ENCODE assay signal across 8 cellular contexts in genomic region chr1:91404151-91405012, GRCh38. TPM values are rescaled to one million over a fixed set of nuclear protein-coding genes. Genes with fewer than 3 reads are reported as not detected.
A peak's percentile ranks its signal among the peaks of the same experiment; 100 is the strongest.
DNase-seq lines count a peak whose midpoint lies in the region; ATAC-seq and TF ChIP-seq lines count a peak whose summit lies in the region.

TSS of gene HFM1 (minus strand) at chr1:91404837. CDS start at chr1:91401082, 3,755 bp downstream.

- peaks cover 12% of the 10 kb centered on the region; the same call in 1 of the 2 replicates for H3F3A ChIP-seq in DOHH2 (ENCODE audit: control insufficient read depth, insufficient read depth)

- ATAC-seq in GM21576 (IDR thresholded peaks at IDR 0.05; ENCODE audit: unreplicated experiment): peak; percentile 95
- peak; percentile 96 to 98 (median 98) for ATAC-seq in psoas muscle

- no peak for TF ChIP-seq POLR2A in vagina (IDR thresholded peaks at IDR 0.05)

- CTCF ChIA-PET in RWPE1 (lab: Yijun Ruan, JAX): interaction anchor here (0.7 to 1.5 kb wide), 2 partner anchors 121 to 1278 kb away, joined by 3 to 6 read pairs; no protein-coding TSS in a partner anchor

- peak; percentile 24 for TF ChIP-seq CTCF in DOHH2 (IDR thresholded peaks at IDR 0.05; ENCODE audit: low read depth, low read length, poor library complexity, severe bottlenecking)
- no peak for TF ChIP-seq CTCF in RWPE1 (conservative IDR thresholded peaks at IDR 0.05; ENCODE audit: low read depth)
- peak in 1 of 2 donors; percentile 46 for TF ChIP-seq CTCF in right atrium auricular region (IDR thresholded peaks at IDR 0.05)
- TF ChIP-seq CTCF in psoas muscle (IDR thresholded peaks at IDR 0.05): no peak
- TF ChIP-seq CTCF in vagina (IDR thresholded peaks at IDR 0.05): no peak

- H3K9me3 ChIP-seq in DOHH2 (ENCODE audit: control insufficient read depth, insufficient read depth, low read length): no peaks in the 10 kb centered on the region
- H3K9me3 ChIP-seq in right atrium auricular region: no peaks in the 10 kb centered on the region
- no peaks in the 10 kb centered on the region for H3K9me3 ChIP-seq in psoas muscle
- no peaks in the 10 kb centered on the region for H3K9me3 ChIP-seq in vagina

- H3K27ac ChIP-seq in DOHH2 (ENCODE audit: low read depth, low read length) (peak within 1 kb of the TSS; percentile 66), RWPE1 (no peak within 1 kb of the TSS), adipose tissue (ENCODE audit: low read depth, low read length) (peak within 1 kb of the TSS; percentile 57), right atrium auricular region (peak within 1 kb of the TSS; percentile 83 to 86), psoas muscle (peak within 1 kb of the TSS; percentile 95), vagina (peak within 1 kb of the TSS; percentile 72)

- H3K36me3 ChIP-seq in DOHH2 (ENCODE audit: control insufficient read depth, low read length) (no peaks in the 10 kb centered on the region), right atrium auricular region (no peaks in the 10 kb centered on the region), psoas muscle (ENCODE audit: insufficient read depth in 1 of 2, low read depth in 1 of 2) (no peaks in the 10 kb centered on the region), vagina (no peaks in the 10 kb centered on the region)

- peak within 1 kb of the TSS; percentile 87 for H3K4me2 ChIP-seq in DOHH2 (ENCODE audit: low read length)

- H3K9me2 ChIP-seq in DOHH2 (replicated peaks; ENCODE audit: control insufficient read depth, low read length): no peaks in the 10 kb centered on the region

- H3K4me3 ChIP-seq in DOHH2 (ENCODE audit: low read length) (peak within 1 kb of the TSS; percentile 82), right atrium auricular region (peak within 1 kb of the TSS; percentile 48 to 65), psoas muscle (peak within 1 kb of the TSS; percentile 85), vagina (peak within 1 kb of the TSS; percentile 51 to 65)

- H3K27me3 ChIP-seq in DOHH2 (ENCODE audit: control insufficient read depth, low read length): no peaks in the 10 kb centered on the region
- no peaks in the 10 kb centered on the region for H3K27me3 ChIP-seq in right atrium auricular region
- peaks cover 0 to 3% (median 0%) of the 10 kb centered on the region in 3 donors for H3K27me3 ChIP-seq in psoas muscle (ENCODE audit: insufficient read depth in 3 of 3, low read length in 2 of 3)
- H3K27me3 ChIP-seq in vagina: no peaks in the 10 kb centered on the region

- intact Hi-C loops in psoas muscle (cut with DNase I): loop anchor here in 1 of 2 donors (10.0 kb wide), 1 partner anchor 520 kb away; no protein-coding TSS in a partner anchor
- intact Hi-C loops in vagina (cut with DNase I): no loop called here

- 1% methylated on average over 61 to 69 of the region's 69 CpGs for WGBS in adipose tissue, 3 donors
- whole genome bisulfite sequencing in psoas muscle, 3 donors: 0% methylated on average over 53 to 69 of the region's 69 CpGs

- H3K4me1 ChIP-seq in DOHH2 (ENCODE audit: control insufficient read depth, low read length): peaks cover 31% of the 10 kb centered on the region
- H3K4me1 ChIP-seq in right atrium auricular region: peaks cover 0 to 4% of the 10 kb centered on the region in 2 donors
- peaks cover 3% of the 10 kb centered on the region for H3K4me1 ChIP-seq in psoas muscle
- H3K4me1 ChIP-seq in vagina: peaks cover 5% of the 10 kb centered on the region

- H3K79me2 ChIP-seq in DOHH2 (ENCODE audit: control insufficient read depth, low read length): no peaks in the 10 kb centered on the region

- POLR2A ChIA-PET in RWPE1 (lab: Yijun Ruan, JAX; ENCODE audit: low non-redundant PET): no interaction called here

- DNase-seq in HuH-7 (ENCODE audit: low spot score) (peak; percentile 69), RWPE1 (ENCODE audit: low spot score) (peak; percentile 49), right atrium auricular region (ENCODE audit: low spot score) (peak; percentile 82), psoas muscle (peak; percentile 85 to 88), vagina (ENCODE audit: extremely low spot score in 2 of 2) (peak in 1 of 2 donors; percentile 89)

- no peaks in the 10 kb centered on the region for H4K20me1 ChIP-seq in DOHH2 (ENCODE audit: control insufficient read depth, insufficient read depth, low read depth, low read length)

RNA-seq across cellular contexts. Expression of gene HFM1, which starts in this region (rescaled TPM):
- polyA plus RNA-seq in adipose tissue (1 to 10 TPM in 1 of 3 donors, under 1 TPM in 2; 0.21 to 1.2 (median 0.23) TPM), psoas muscle (under 1 TPM; 0.08 to 0.57 (median 0.46) TPM)
- total RNA-seq in right atrium auricular region (1 to 10 TPM; 2.6 to 3.0 TPM), psoas muscle (1 to 10 TPM; 1.3 to 3.1 (median 1.9) TPM), vagina (9.3 TPM)
